1 cellular context compared by ENCODE assay signal in genomic region chr5:43554497-43554896, GRCh38.
TF ChIP-seq lines count a peak whose summit lies in the region.

No MANE protein-coding gene starts in this region.

TF ChIP-seq in GM12878, 131 proteins besides CTCF, POLR2A, EP300 and RAD21:
- TF ChIP-seq MEF2A (IDR thresholded peaks at IDR 0.05; ENCODE audit: insufficient read depth, low read depth, low read length) (no peak), DPF2 (IDR thresholded peaks at IDR 0.05) (no peak), BRCA1 (IDR thresholded peaks at IDR 0.05; ENCODE audit: low read depth, low read length) (no peak), WRNIP1 (IDR thresholded peaks at IDR 0.05; ENCODE audit: borderline replicate concordance, low read depth, low read length) (no peak), NBN (IDR thresholded peaks at IDR 0.05) (no peak), GABPA (IDR thresholded peaks at IDR 0.05; ENCODE audit: low read depth) (no peak), ZNF207 (IDR thresholded peaks at IDR 0.05; ENCODE audit: borderline replicate concordance) (no peak), ESRRA (IDR thresholded peaks at IDR 0.05; ENCODE audit: low read length) (no peak), MTA3 (IDR thresholded peaks at IDR 0.05; ENCODE audit: borderline replicate concordance, low read length) (no peak), SUPT20H (IDR thresholded peaks at IDR 0.05; ENCODE audit: borderline replicate concordance, control insufficient read depth, low read depth, low read length) (no peak), RUNX3 (IDR thresholded peaks at IDR 0.05; ENCODE audit: low read length) (no peak), BCL11A (IDR thresholded peaks at IDR 0.05; ENCODE audit: low read depth, low read length) (no peak), EZH2 (IDR thresholded peaks at IDR 0.05; ENCODE audit: borderline replicate concordance, control insufficient read depth, low read depth, low read length) (no peak), CEBPB (IDR thresholded peaks at IDR 0.05; ENCODE audit: borderline replicate concordance in 1 of 2, low read depth in 2 of 2, low read length in 2 of 2) (no peak), MXI1 (IDR thresholded peaks at IDR 0.05; ENCODE audit: low read depth, low read length) (no peak), PRDM15 (CRISPR knock-in tag; IDR thresholded peaks at IDR 0.05) (no peak), RELA (IDR thresholded peaks at IDR 0.05; ENCODE audit: borderline replicate concordance, partially characterized antibody) (no peak)
- TF ChIP-seq, protein P1, sequence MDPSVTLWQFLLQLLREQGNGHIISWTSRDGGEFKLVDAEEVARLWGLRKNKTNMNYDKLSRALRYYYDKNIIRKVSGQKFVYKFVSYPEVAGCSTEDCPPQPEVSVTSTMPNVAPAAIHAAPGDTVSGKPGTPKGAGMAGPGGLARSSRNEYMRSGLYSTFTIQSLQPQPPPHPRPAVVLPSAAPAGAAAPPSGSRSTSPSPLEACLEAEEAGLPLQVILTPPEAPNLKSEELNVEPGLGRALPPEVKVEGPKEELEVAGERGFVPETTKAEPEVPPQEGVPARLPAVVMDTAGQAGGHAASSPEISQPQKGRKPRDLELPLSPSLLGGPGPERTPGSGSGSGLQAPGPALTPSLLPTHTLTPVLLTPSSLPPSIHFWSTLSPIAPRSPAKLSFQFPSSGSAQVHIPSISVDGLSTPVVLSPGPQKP (IDR thresholded peaks at IDR 0.05; ENCODE audit: low read depth, low read length): no peak
- TF ChIP-seq, protein P2, sequence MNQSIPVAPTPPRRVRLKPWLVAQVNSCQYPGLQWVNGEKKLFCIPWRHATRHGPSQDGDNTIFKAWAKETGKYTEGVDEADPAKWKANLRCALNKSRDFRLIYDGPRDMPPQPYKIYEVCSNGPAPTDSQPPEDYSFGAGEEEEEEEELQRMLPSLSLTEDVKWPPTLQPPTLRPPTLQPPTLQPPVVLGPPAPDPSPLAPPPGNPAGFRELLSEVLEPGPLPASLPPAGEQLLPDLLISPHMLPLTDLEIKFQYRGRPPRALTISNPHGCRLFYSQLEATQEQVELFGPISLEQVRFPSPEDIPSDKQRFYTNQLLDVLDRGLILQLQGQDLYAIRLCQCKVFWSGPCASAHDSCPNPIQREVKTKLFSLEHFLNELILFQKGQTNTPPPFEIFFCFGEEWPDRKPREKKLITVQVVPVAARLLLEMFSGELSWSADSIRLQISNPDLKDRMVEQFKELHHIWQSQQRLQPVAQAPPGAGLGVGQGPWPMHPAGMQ (IDR thresholded peaks at IDR 0.05; ENCODE audit: borderline replicate concordance): no peak
- TF ChIP-seq, protein P3, sequence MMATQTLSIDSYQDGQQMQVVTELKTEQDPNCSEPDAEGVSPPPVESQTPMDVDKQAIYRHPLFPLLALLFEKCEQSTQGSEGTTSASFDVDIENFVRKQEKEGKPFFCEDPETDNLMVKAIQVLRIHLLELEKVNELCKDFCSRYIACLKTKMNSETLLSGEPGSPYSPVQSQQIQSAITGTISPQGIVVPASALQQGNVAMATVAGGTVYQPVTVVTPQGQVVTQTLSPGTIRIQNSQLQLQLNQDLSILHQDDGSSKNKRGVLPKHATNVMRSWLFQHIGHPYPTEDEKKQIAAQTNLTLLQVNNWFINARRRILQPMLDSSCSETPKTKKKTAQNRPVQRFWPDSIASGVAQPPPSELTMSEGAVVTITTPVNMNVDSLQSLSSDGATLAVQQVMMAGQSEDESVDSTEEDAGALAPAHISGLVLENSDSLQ (IDR thresholded peaks at IDR 0.05): no peak
